1 cellular context compared by ENCODE assay signal in genomic region chr9:96554801-96555566, GRCh38.
TF ChIP-seq lines count a peak whose summit lies in the region.

No MANE protein-coding gene starts in this region.

TF ChIP-seq in WTC11, 78 proteins besides CTCF, POLR2A, EP300 and RAD21 (continued from another document):
- TF ChIP-seq ZSCAN18 (CRISPR knock-in tag; IDR thresholded peaks at IDR 0.05) (no peak), NR2C2 (CRISPR knock-in tag; IDR thresholded peaks at IDR 0.05) (no peak), ATF3 (CRISPR knock-in tag; conservative IDR thresholded peaks at IDR 0.05) (no peak), SMAD3 (CRISPR knock-in tag; IDR thresholded peaks at IDR 0.05; ENCODE audit: borderline replicate concordance) (no peak), RORB (CRISPR knock-in tag; IDR thresholded peaks at IDR 0.05) (no peak), NFATC4 (CRISPR knock-in tag; IDR thresholded peaks at IDR 0.05) (no peak)
